25 cellular contexts compared by ENCODE assay signal in genomic region chr6:133051264-133051663, GRCh38.
"Had no signal": no experiment of that assay in that cellular context is flagged by ENCODE, and none has a peak within 500 bp of the region (broad histone marks: within the 10 kb centered on the region; RNA-seq: fewer than 3 reads in every experiment).

No MANE protein-coding gene starts in this region.

- H2AFZ ChIP-seq: hepatocyte had no signal

- H3K4me2 ChIP-seq: hepatocyte had no signal

- H3K27ac ChIP-seq: heart right ventricle, hepatocyte, left ventricle myocardium inferior, ovary, right atrium auricular region, skin epidermis, stomach, testis, thyroid gland, transverse colon, upper lobe of left lung had no signal

- H3K4me1 ChIP-seq: stomach, testis, transverse colon, upper lobe of left lung had no signal

- H3K4me1 Mint-ChIP-seq: memory B cell; naive thymus-derived CD4-positive, alpha-beta T cell; stimulated activated naive B cell treated with anti-CD40 and anti-IgM and Interleukin-4, amounts not matched to agents 10 μg/mL and 1 μg/mL and 100 μg/mL, for 72 hours had no signal

- H3K79me2 ChIP-seq: hepatocyte had no signal

- H3K27ac Mint-ChIP-seq: memory B cell; naive thymus-derived CD4-positive, alpha-beta T cell; natural killer cell treated with Interleukin-12 subunit alpha and Interleukin-12 subunit beta and Interleukin-15 and Interleukin-18, amount 100 ng/mL, for 72 hours; progenitor cell of endocrine pancreas; stimulated activated naive B cell treated with anti-CD40 and anti-IgM and Interleukin-4, amounts not matched to agents 10 μg/mL and 1 μg/mL and 100 μg/mL, for 72 hours had no signal

- H3K4me3 ChIP-seq: heart right ventricle, hepatocyte, left ventricle myocardium inferior, mucosa of descending colon, ovary, right atrium auricular region, skin epidermis, stomach, testis, thyroid gland, transverse colon, upper lobe of left lung had no signal

- ATAC-seq: heart right ventricle; mucosa of descending colon; naive thymus-derived CD4-positive, alpha-beta T cell; natural killer cell treated with Interleukin-12 subunit alpha and Interleukin-12 subunit beta and Interleukin-15 and Interleukin-18, amount 100 ng/mL, for 72 hours; sciatic nerve; stimulated activated naive B cell treated with anti-CD40 and anti-IgM and Interleukin-4, amounts not matched to agents 10 μg/mL and 1 μg/mL and 100 μg/mL, for 72 hours; stimulated activated naive CD8-positive, alpha-beta T cell treated with anti-CD3 and anti-CD28 coated beads, Interleukin-15, Interleukin-2, amounts not matched to agents 100 U/mL and 50 U/mL, for 24 hours had no signal

- H3K4me3 Mint-ChIP-seq: memory B cell; naive thymus-derived CD4-positive, alpha-beta T cell; natural killer cell treated with Interleukin-12 subunit alpha and Interleukin-12 subunit beta and Interleukin-15 and Interleukin-18, amount 100 ng/mL, for 72 hours; stimulated activated naive B cell treated with anti-CD40 and anti-IgM and Interleukin-4, amounts not matched to agents 10 μg/mL and 1 μg/mL and 100 μg/mL, for 72 hours had no signal

- H3K36me3 Mint-ChIP-seq: memory B cell; naive thymus-derived CD4-positive, alpha-beta T cell; natural killer cell treated with Interleukin-12 subunit alpha and Interleukin-12 subunit beta and Interleukin-15 and Interleukin-18, amount 100 ng/mL, for 72 hours; stimulated activated naive B cell treated with anti-CD40 and anti-IgM and Interleukin-4, amounts not matched to agents 10 μg/mL and 1 μg/mL and 100 μg/mL, for 72 hours had no signal

- H3K27me3 Mint-ChIP-seq: natural killer cell treated with Interleukin-12 subunit alpha and Interleukin-12 subunit beta and Interleukin-15 and Interleukin-18, amount 100 ng/mL, for 72 hours; progenitor cell of endocrine pancreas had no signal

- H3K27me3 ChIP-seq: heart right ventricle, hepatocyte, ovary, right atrium auricular region, stomach, testis, thyroid gland, transverse colon, upper lobe of left lung had no signal

- DNase-seq: heart right ventricle; islet precursor cell; left ventricle myocardium inferior; midbrain; mucosa of descending colon; naive thymus-derived CD4-positive, alpha-beta T cell; ovary; stimulated activated CD4-positive, alpha-beta T cell treated with anti-CD3 and anti-CD28 coated beads, Interleukin-12 subunit alpha, Interleukin-12 subunit beta, amount 100 ng/mL, for 4 hours; stimulated activated CD4-positive, alpha-beta T cell treated with anti-CD3 and anti-CD28 coated beads, Interleukin-15, amount 100 ng/mL, for 24 hours; stimulated activated CD4-positive, alpha-beta T cell treated with anti-CD3 and anti-CD28 coated beads, Interleukin-2, amount 100 ng/mL, for 24 hours; stimulated activated CD4-positive, alpha-beta T cell treated with anti-CD3 and anti-CD28 coated beads, Interleukin-4, amount 100 ng/mL, for 1 hour; stimulated activated naive B cell treated with anti-CD40 and anti-IgM and Interleukin-4, amounts not matched to agents 10 μg/mL and 1 μg/mL and 100 μg/mL, for 72 hours; stimulated activated naive CD8-positive, alpha-beta T cell treated with anti-CD3 and anti-CD28 coated beads, Interleukin-15, Interleukin-2, amounts not matched to agents 100 U/mL and 50 U/mL, for 24 hours; stomach; testis; thyroid gland; transverse colon had no signal

- H3K9me3 Mint-ChIP-seq: memory B cell; stimulated activated naive B cell treated with anti-CD40 and anti-IgM and Interleukin-4, amounts not matched to agents 10 μg/mL and 1 μg/mL and 100 μg/mL, for 72 hours had no signal

- H3K9me3 ChIP-seq: heart right ventricle, left ventricle myocardium inferior, mucosa of descending colon, ovary, right atrium auricular region, stomach, testis, thyroid gland, transverse colon, upper lobe of left lung had no signal

- H3K36me3 ChIP-seq: heart right ventricle, left ventricle myocardium inferior, ovary, right atrium auricular region, stomach, thyroid gland, transverse colon, upper lobe of left lung had no signal
